In the genomic region with DNA sequence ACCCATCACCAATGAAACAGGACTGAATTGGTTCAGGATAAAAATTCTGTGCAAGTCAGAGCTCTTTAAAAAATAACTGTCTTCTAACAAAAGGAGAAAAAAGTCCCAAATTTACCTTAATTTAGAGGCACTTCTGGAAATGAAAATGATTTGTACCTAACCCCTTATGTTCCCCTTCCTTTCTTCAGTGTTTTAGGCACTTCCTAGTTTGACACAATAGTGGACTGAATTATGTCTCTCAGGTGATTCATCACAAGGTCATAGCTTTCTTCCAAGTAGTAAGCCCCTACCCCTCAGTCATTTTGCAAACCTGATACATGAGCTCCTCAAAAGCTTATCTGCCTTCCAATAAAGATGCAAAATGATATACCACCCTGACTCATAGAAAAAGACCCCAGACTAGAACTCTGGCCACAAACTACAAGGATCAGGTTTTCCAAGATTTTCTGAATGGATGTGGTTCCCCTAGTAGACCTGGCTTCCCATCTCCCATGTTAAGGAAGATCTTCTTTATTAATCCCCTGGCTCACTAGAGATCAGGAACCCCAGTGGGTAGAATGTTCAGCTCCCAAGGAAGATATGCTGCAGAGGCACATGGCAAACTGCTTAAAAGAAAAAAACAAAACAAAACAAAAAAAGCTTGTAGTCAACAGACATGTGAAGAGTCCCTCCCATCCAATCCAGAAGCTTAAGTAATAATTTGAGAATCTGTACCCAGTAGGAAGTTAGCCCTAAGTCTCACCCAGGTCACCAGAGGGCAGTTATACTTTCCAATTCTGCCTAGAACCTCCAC, we compare ENCODE assay signal across 8 cellular contexts. TPM values are rescaled to one million over a fixed set of nuclear protein-coding genes. Genes with fewer than 3 reads are reported as not detected.
A peak's percentile ranks its signal among the peaks of the same experiment; 100 is the strongest.
DNase-seq lines count a peak whose midpoint lies in the region; ATAC-seq and TF ChIP-seq lines count a peak whose summit lies in the region.

No MANE protein-coding gene starts in this region.

- no peaks in the 10 kb centered on the region for H3K9me3 Mint-ChIP-seq in activated CD4-positive, alpha-beta T cell treated with anti-CD3 and anti-CD28 coated beads, Interleukin-2, amount 10 ng/mL, durations not matched to agents 24 days and 14 days
- H3K9me3 Mint-ChIP-seq in activated CD8-positive, alpha-beta T cell treated with anti-CD3 and anti-CD28 coated beads for 36 hours: no peaks in the 10 kb centered on the region

- H3K4me1 ChIP-seq in iPS-18a (ENCODE audit: control insufficient read depth, low read depth, low read length): peaks cover 10% of the 10 kb centered on the region

- peak overlapping the region; percentile 96 for H3K4me3 ChIP-seq in iPS-18a (ENCODE audit: low read length)

- TF ChIP-seq CTCF in activated CD8-positive, alpha-beta T cell treated with anti-CD3 and anti-CD28 coated beads for 36 hours (IDR thresholded peaks at IDR 0.05): no peak

- H3K36me3 ChIP-seq in iPS-18a (ENCODE audit: control insufficient read depth, low read depth, low read length): peaks cover 35% of the 10 kb centered on the region

- H3K4me1 Mint-ChIP-seq in activated CD4-positive, alpha-beta T cell treated with anti-CD3 and anti-CD28 coated beads, Interleukin-2, amount 10 ng/mL, durations not matched to agents 24 days and 14 days: peaks cover 63% of the 10 kb centered on the region
- peaks cover 55% of the 10 kb centered on the region for H3K4me1 Mint-ChIP-seq in activated CD8-positive, alpha-beta T cell treated with anti-CD3 and anti-CD28 coated beads for 36 hours (ENCODE audit: low read depth)

- peak overlapping the region; percentile 97 for H3K9ac ChIP-seq in iPS-18a (ENCODE audit: low read length)

- no peak for ATAC-seq in activated CD8-positive, alpha-beta T cell treated with anti-CD3 and anti-CD28 coated beads for 36 hours
- no peak for ATAC-seq in GM18511 (IDR thresholded peaks at IDR 0.05; ENCODE audit: unreplicated experiment)

- peaks cover 78% of the 10 kb centered on the region for H3K36me3 Mint-ChIP-seq in activated CD4-positive, alpha-beta T cell treated with anti-CD3 and anti-CD28 coated beads, Interleukin-2, amount 10 ng/mL, durations not matched to agents 24 days and 14 days (ENCODE audit: low read depth)
- peaks cover 84% of the 10 kb centered on the region for H3K36me3 Mint-ChIP-seq in activated CD8-positive, alpha-beta T cell treated with anti-CD3 and anti-CD28 coated beads for 36 hours (ENCODE audit: low read depth)

- peak overlapping the region; percentile 87 for H3K27ac Mint-ChIP-seq in activated CD4-positive, alpha-beta T cell treated with anti-CD3 and anti-CD28 coated beads, Interleukin-2, amount 10 ng/mL, durations not matched to agents 24 days and 14 days
- peak overlapping the region; percentile 98 for H3K27ac Mint-ChIP-seq in activated CD8-positive, alpha-beta T cell treated with anti-CD3 and anti-CD28 coated beads for 36 hours

- H3K27me3 ChIP-seq in iPS-18a (ENCODE audit: control insufficient read depth, insufficient read depth, low read length): no peaks in the 10 kb centered on the region

- DNase-seq in activated CD4-positive, alpha-beta T cell treated with anti-CD3 and anti-CD28 coated beads, Interleukin-2, amount 10 ng/mL, durations not matched to agents 24 days and 14 days: no peak
- no peak for DNase-seq in activated CD4-positive, alpha-beta T cell treated with anti-CD3 and anti-CD28 coated beads for 4 hours
- DNase-seq in activated CD8-positive, alpha-beta T cell treated with anti-CD3 and anti-CD28 coated beads for 36 hours: no peak
- DNase-seq in superior temporal gyrus (ENCODE audit: extremely low spot score): peak; percentile 25
- DNase-seq in NCI-H526 (lab: John Stamatoyannopoulos, UW): no peak
- DNase-seq in HK-2 (ENCODE audit: unreplicated experiment): no peak

- no peak overlapping the region for H3K27ac ChIP-seq in iPS-18a (ENCODE audit: low read length)

- H3K4me3 Mint-ChIP-seq in activated CD4-positive, alpha-beta T cell treated with anti-CD3 and anti-CD28 coated beads, Interleukin-2, amount 10 ng/mL, durations not matched to agents 24 days and 14 days: peak overlapping the region; percentile 90
- H3K4me3 Mint-ChIP-seq in activated CD8-positive, alpha-beta T cell treated with anti-CD3 and anti-CD28 coated beads for 36 hours: peak overlapping the region; percentile 95

- CTCF ChIA-PET in activated CD8-positive, alpha-beta T cell treated with anti-CD3 and anti-CD28 coated beads for 36 hours (lab: Charles Lee): interaction anchor here (0.8 to 4.7 kb wide), 21 partner anchors 7 to 474 kb away, joined by 3 to 50 read pairs (median 5); partner anchors contain the start of genes ABCF1 and ATAT1

- POLR2A ChIA-PET in activated CD8-positive, alpha-beta T cell treated with anti-CD3 and anti-CD28 coated beads for 36 hours (lab: Charles Lee): interaction anchor here (0.8 to 5.3 kb wide), 17 partner anchors 10 to 146 kb away, joined by 3 to 121 read pairs (median 14); partner anchors contain the start of genes ABCF1, GNL1, PRR3 and TUBB

- peaks cover 6% of the 10 kb centered on the region for H3K27me3 Mint-ChIP-seq in activated CD4-positive, alpha-beta T cell treated with anti-CD3 and anti-CD28 coated beads, Interleukin-2, amount 10 ng/mL, durations not matched to agents 24 days and 14 days
- no peaks in the 10 kb centered on the region for H3K27me3 Mint-ChIP-seq in activated CD8-positive, alpha-beta T cell treated with anti-CD3 and anti-CD28 coated beads for 36 hours

- intact Hi-C loops in activated CD4-positive, alpha-beta T cell treated with anti-CD3 and anti-CD28 coated beads, Interleukin-2, amount 10 ng/mL, durations not matched to agents 24 days and 14 days (cut with micrococcal nuclease): loop anchor here (10.0 kb wide), 1 partner anchor 549 kb away; the partner anchor contains the start of genes POLR1H and PPP1R11
- intact Hi-C loops in activated CD8-positive, alpha-beta T cell treated with anti-CD3 and anti-CD28 coated beads for 36 hours (cut with micrococcal nuclease): no loop called here

- no peaks in the 10 kb centered on the region for H3K9me3 ChIP-seq in iPS-18a (ENCODE audit: control insufficient read depth, low read depth, low read length)

RNA-seq across cellular contexts. Expression of gene PPP1R10, which starts 3.6 kb away (rescaled TPM):
- total RNA-seq in activated CD4-positive, alpha-beta T cell treated with anti-CD3 and anti-CD28 coated beads, Interleukin-2, amount 10 ng/mL, durations not matched to agents 24 days and 14 days: 106 and 107 TPM in 2 replicates
- total RNA-seq in activated CD8-positive, alpha-beta T cell treated with anti-CD3 and anti-CD28 coated beads for 36 hours: 10 to 100 TPM; 59.0 to 59.8 TPM

RNA-seq across cellular contexts. Expression of gene MRPS18B, which starts 4.2 kb away (rescaled TPM):
- 79.4 and 83.6 TPM in 2 replicates for total RNA-seq in activated CD4-positive, alpha-beta T cell treated with anti-CD3 and anti-CD28 coated beads, Interleukin-2, amount 10 ng/mL, durations not matched to agents 24 days and 14 days
- 100 to 1,000 TPM; 109 to 110 TPM for total RNA-seq in activated CD8-positive, alpha-beta T cell treated with anti-CD3 and anti-CD28 coated beads for 36 hours

RNA-seq across cellular contexts. Expression of gene ATAT1, which starts 13.2 kb away (rescaled TPM):
- total RNA-seq in activated CD4-positive, alpha-beta T cell treated with anti-CD3 and anti-CD28 coated beads, Interleukin-2, amount 10 ng/mL, durations not matched to agents 24 days and 14 days: 11.4 and 14.4 TPM in 2 replicates
- 1 to 10 TPM; 7.5 to 7.8 TPM for total RNA-seq in activated CD8-positive, alpha-beta T cell treated with anti-CD3 and anti-CD28 coated beads for 36 hours

RNA-seq across cellular contexts. Expression of gene C6orf136, which starts 33.5 kb away (rescaled TPM):
- 28.9 and 39.4 TPM in 2 replicates for total RNA-seq in activated CD4-positive, alpha-beta T cell treated with anti-CD3 and anti-CD28 coated beads, Interleukin-2, amount 10 ng/mL, durations not matched to agents 24 days and 14 days
- 10 to 100 TPM; 34.8 to 40.1 TPM for total RNA-seq in activated CD8-positive, alpha-beta T cell treated with anti-CD3 and anti-CD28 coated beads for 36 hours

RNA-seq across cellular contexts. Expression of gene ABCF1, which starts 42.2 kb away (rescaled TPM):
- total RNA-seq in activated CD4-positive, alpha-beta T cell treated with anti-CD3 and anti-CD28 coated beads, Interleukin-2, amount 10 ng/mL, durations not matched to agents 24 days and 14 days: 123 and 125 TPM in 2 replicates
- 10 to 100 TPM; 86.9 to 88.0 TPM for total RNA-seq in activated CD8-positive, alpha-beta T cell treated with anti-CD3 and anti-CD28 coated beads for 36 hours
